Comparison of ENCODE assay signal across 11 cellular contexts in the genomic region with DNA sequence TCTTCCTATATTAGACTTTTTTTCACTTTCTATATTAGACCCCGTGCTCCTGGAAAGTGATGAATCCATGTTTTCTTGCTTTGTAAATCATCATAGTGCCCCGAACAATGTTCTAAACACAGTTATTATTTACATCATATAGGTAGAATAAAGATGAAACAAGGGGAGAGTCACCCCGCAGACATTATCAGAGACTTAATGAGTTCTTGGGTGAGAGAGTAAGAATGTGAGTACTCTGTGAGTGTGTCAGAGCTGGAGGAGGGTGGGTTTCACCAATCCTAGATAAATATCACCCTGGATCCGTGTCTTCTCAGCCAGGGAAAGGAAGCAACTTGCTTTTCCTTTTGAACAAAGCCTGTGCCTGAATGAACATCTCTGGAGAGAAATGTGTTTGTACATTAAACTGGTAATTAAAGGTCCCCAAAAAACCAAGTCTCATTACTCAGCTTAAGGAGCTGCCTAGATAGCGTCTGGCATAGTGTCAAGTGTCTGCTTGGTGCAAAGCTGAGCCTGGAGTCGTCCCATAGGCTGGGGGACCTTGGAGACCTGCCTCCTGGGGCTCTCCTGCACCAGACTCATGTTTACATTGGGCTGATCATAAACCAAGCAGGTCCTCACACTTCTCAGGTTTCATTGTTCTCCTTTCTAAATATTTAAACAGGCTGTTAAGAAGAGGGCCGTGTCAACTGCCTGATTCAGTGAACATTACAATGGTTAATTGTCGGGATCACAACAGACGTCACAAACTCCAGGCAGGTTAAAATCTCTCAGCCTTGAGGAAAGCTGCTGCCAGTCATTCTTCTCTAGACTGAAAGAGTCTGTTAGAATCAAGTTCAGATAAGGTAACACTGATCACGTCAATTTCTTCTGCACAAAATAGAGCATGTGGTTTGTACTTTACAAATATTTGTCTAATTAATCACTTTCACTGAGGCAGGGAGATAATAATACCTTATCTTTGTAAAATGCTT.
DNase-seq lines count a peak whose midpoint lies in the region; ATAC-seq and TF ChIP-seq lines count a peak whose summit lies in the region.
"Had no signal": no experiment of that assay in that cellular context is flagged by ENCODE, and none has a peak within 500 bp of the region (broad histone marks: within the 10 kb centered on the region; RNA-seq: fewer than 3 reads in every experiment).

No MANE protein-coding gene starts in this region.

- H3K27me3 ChIP-seq in upper lobe of right lung (no peaks in the 10 kb centered on the region), right atrium auricular region (no peaks in the 10 kb centered on the region)

- no peak for DNase-seq in Right ventricle myocardium superior
- DNase-seq in Right ventricle myocardium inferior (ENCODE audit: missing footprints): no peak
- DNase-seq in NCI-H774 (lab: John Stamatoyannopoulos, UW): peak; percentile 93
- peak; percentile 45 for DNase-seq in glomerular endothelial cell (ENCODE audit: extremely low read depth, low read depth, low spot score)
- DNase-seq in upper lobe of right lung: peak; percentile 63
- no peak for DNase-seq in central memory CD4-positive, alpha-beta T cell
- no peak for DNase-seq in activated naive CD8-positive, alpha-beta T cell treated with anti-CD3 and anti-CD28 coated beads, Interleukin-2, amount 50 U/mL, for 24 hours
- no peak for DNase-seq in right atrium auricular region (ENCODE audit: low spot score)
- DNase-seq: ACHN, left cardiac atrium, MV-4-11 had no signal

- H3K9me3 Mint-ChIP-seq in activated naive CD8-positive, alpha-beta T cell treated with anti-CD3 and anti-CD28 coated beads, Interleukin-2, amount 50 U/mL, for 24 hours: no peaks in the 10 kb centered on the region

- H3K36me3 ChIP-seq in upper lobe of right lung (no peaks in the 10 kb centered on the region), right atrium auricular region (no peaks in the 10 kb centered on the region)

- ATAC-seq in Right ventricle myocardium superior (ENCODE audit: poor library complexity): peak; percentile 11
- ATAC-seq in Right ventricle myocardium inferior: no peak
- peak; percentile 85 for ATAC-seq in upper lobe of right lung
- no peak for ATAC-seq in activated naive CD8-positive, alpha-beta T cell treated with anti-CD3 and anti-CD28 coated beads, Interleukin-2, amount 50 U/mL, for 24 hours

- no peaks in the 10 kb centered on the region for H3K9me3 ChIP-seq in upper lobe of right lung
- H3K9me3 ChIP-seq in right atrium auricular region: no peaks in the 10 kb centered on the region

- H3K4me3 Mint-ChIP-seq in activated naive CD8-positive, alpha-beta T cell treated with anti-CD3 and anti-CD28 coated beads, Interleukin-2, amount 50 U/mL, for 24 hours: no peak overlapping the region

- peaks cover 18% of the 10 kb centered on the region for H3K4me1 ChIP-seq in upper lobe of right lung
- H3K4me1 ChIP-seq in right atrium auricular region: peaks cover 2 to 16% of the 10 kb centered on the region in 2 donors

- H3K4me3 ChIP-seq in upper lobe of right lung: no peak overlapping the region
- no peak overlapping the region for H3K4me3 ChIP-seq in right atrium auricular region

- intact Hi-C loops in Right ventricle myocardium superior (cut with DNase I): no loop called here
- intact Hi-C loops in Right ventricle myocardium inferior (cut with DNase I): no loop called here
- intact Hi-C loops in upper lobe of right lung (cut with DNase I): no loop called here

- no peaks in the 10 kb centered on the region for H3K36me3 Mint-ChIP-seq in activated naive CD8-positive, alpha-beta T cell treated with anti-CD3 and anti-CD28 coated beads, Interleukin-2, amount 50 U/mL, for 24 hours (ENCODE audit: low read depth)

- TF ChIP-seq CTCF in upper lobe of right lung (IDR thresholded peaks at IDR 0.05) (no peak), right atrium auricular region (IDR thresholded peaks at IDR 0.05) (no peak)

- no peak overlapping the region for H3K27ac Mint-ChIP-seq in activated naive CD8-positive, alpha-beta T cell treated with anti-CD3 and anti-CD28 coated beads, Interleukin-2, amount 50 U/mL, for 24 hours

- no peak overlapping the region for H3K27ac ChIP-seq in upper lobe of right lung
- H3K27ac ChIP-seq in right atrium auricular region: no peak overlapping the region

- peaks cover 3% of the 10 kb centered on the region for H3K27me3 Mint-ChIP-seq in activated naive CD8-positive, alpha-beta T cell treated with anti-CD3 and anti-CD28 coated beads, Interleukin-2, amount 50 U/mL, for 24 hours

- H3K4me1 Mint-ChIP-seq in activated naive CD8-positive, alpha-beta T cell treated with anti-CD3 and anti-CD28 coated beads, Interleukin-2, amount 50 U/mL, for 24 hours: no peaks in the 10 kb centered on the region

Comparison
In these comparisons a context has a peak if more than half of its experiments do, and no peak if none do; other contexts are left out.
1. ATAC-seq: peak in Right ventricle myocardium superior (single experiment) and upper lobe of right lung (single experiment); none in Right ventricle myocardium inferior (single experiment) and activated naive CD8-positive, alpha-beta T cell treated with anti-CD3 and anti-CD28 coated beads, Interleukin-2, amount 50 U/mL, for 24 hours (single experiment).
2. DNase-seq: peak in NCI-H774 (single experiment), glomerular endothelial cell (single experiment) and upper lobe of right lung (single experiment); none in Right ventricle myocardium superior (single experiment), Right ventricle myocardium inferior (single experiment), central memory CD4-positive, alpha-beta T cell (single experiment), activated naive CD8-positive, alpha-beta T cell treated with anti-CD3 and anti-CD28 coated beads, Interleukin-2, amount 50 U/mL, for 24 hours (single experiment) and right atrium auricular region (single experiment).